In genomic region chr1:44608141-44608540, GRCh38 we compare ENCODE assay signal across 13 cellular contexts.
A peak's percentile ranks its signal among the peaks of the same experiment; 100 is the strongest.
DNase-seq lines count a peak whose midpoint lies in the region; ATAC-seq and TF ChIP-seq lines count a peak whose summit lies in the region.
"Had no signal": no experiment of that assay in that cellular context is flagged by ENCODE, and none has a peak within 500 bp of the region (broad histone marks: within the 10 kb centered on the region; RNA-seq: fewer than 3 reads in every experiment).

No MANE protein-coding gene starts in this region.

- no peak overlapping the region for H3K4me3 Mint-ChIP-seq in HFFc6
- H3K4me3 Mint-ChIP-seq: activated CD4-positive, alpha-beta T cell treated with anti-CD3 and anti-CD28 coated beads, Interleukin-2, amount 10 ng/mL, durations not matched to agents 24 days and 14 days; natural killer cell had no signal

- peaks cover 20% of the 10 kb centered on the region for H3K4me1 Mint-ChIP-seq in HFFc6 (ENCODE audit: low read depth)
- H3K4me1 Mint-ChIP-seq: activated CD4-positive, alpha-beta T cell treated with anti-CD3 and anti-CD28 coated beads, Interleukin-2, amount 10 ng/mL, durations not matched to agents 24 days and 14 days; natural killer cell had no signal

- TF ChIP-seq CTCF in GM10248 (IDR thresholded peaks at IDR 0.05; ENCODE audit: control extremely low read depth, extremely low read depth, low read depth, missing control alignments): peak; percentile 22
- peak; percentile 70 for TF ChIP-seq CTCF in HFFc6 (IDR thresholded peaks at IDR 0.05)
- peak; percentile 36; the same call in 1 of the 2 replicates for TF ChIP-seq CTCF in WERI-Rb-1 (IDR thresholded peaks at IDR 0.05; ENCODE audit: low read depth, low read length)

- intact Hi-C loops in Right ventricle myocardium superior (cut with DNase I): loop anchor here (2.0 kb wide), 1 partner anchor 45 kb away; no protein-coding TSS in a partner anchor

- H3K9me3 ChIP-seq in WERI-Rb-1 (ENCODE audit: severe bottlenecking): no peaks in the 10 kb centered on the region

- H3K36me3 ChIP-seq in WERI-Rb-1: no peaks in the 10 kb centered on the region

- no peak overlapping the region for H3K27ac ChIP-seq in WERI-Rb-1

- DNase-seq in GM10248 (ENCODE audit: extremely low spot score) (no peak), HFFc6 (no peak), WERI-Rb-1 (no peak), iPS-NIHi7 (ENCODE audit: extremely low spot score) (peak; percentile 37), HK-2 (ENCODE audit: unreplicated experiment) (no peak), Right ventricle myocardium superior (no peak), LoVo (ENCODE audit: low spot score) (no peak)
- DNase-seq: activated CD4-positive, alpha-beta T cell treated with anti-CD3 and anti-CD28 coated beads, Interleukin-2, amount 10 ng/mL, durations not matched to agents 24 days and 14 days; Calu3; cerebellar nuclear complex; foreskin melanocyte; natural killer cell had no signal

- CTCF ChIA-PET in GM10248 (lab: Yijun Ruan, JAX): interaction anchor here (1.0 to 6.1 kb wide), 13 partner anchors 8 to 389 kb away, joined by 3 to 79 read pairs (median 4); no protein-coding TSS in a partner anchor

- POLR2A ChIA-PET in GM10248 (lab: Yijun Ruan, JAX): no interaction called here

- H3K9me3 Mint-ChIP-seq in HFFc6: no peaks in the 10 kb centered on the region
- H3K9me3 Mint-ChIP-seq: activated CD4-positive, alpha-beta T cell treated with anti-CD3 and anti-CD28 coated beads, Interleukin-2, amount 10 ng/mL, durations not matched to agents 24 days and 14 days; natural killer cell had no signal

- H3K27me3 Mint-ChIP-seq in HFFc6 (ENCODE audit: insufficient read depth): peaks cover 5% of the 10 kb centered on the region

- H3K36me3 Mint-ChIP-seq in HFFc6 (ENCODE audit: low read depth): no peaks in the 10 kb centered on the region
- H3K36me3 Mint-ChIP-seq: natural killer cell had no signal

- no peak overlapping the region for H3K27ac Mint-ChIP-seq in HFFc6
- H3K27ac Mint-ChIP-seq: activated CD4-positive, alpha-beta T cell treated with anti-CD3 and anti-CD28 coated beads, Interleukin-2, amount 10 ng/mL, durations not matched to agents 24 days and 14 days; natural killer cell had no signal

- H3K4me3 ChIP-seq in WERI-Rb-1 (ENCODE audit: low read depth, low read length): no peak overlapping the region

- H3K27me3 ChIP-seq in WERI-Rb-1 (ENCODE audit: insufficient read depth, low read depth, severe bottlenecking): no peaks in the 10 kb centered on the region

- ATAC-seq in HG02852 (IDR thresholded peaks at IDR 0.05; ENCODE audit: unreplicated experiment): no peak
- ATAC-seq in Right ventricle myocardium superior (ENCODE audit: poor library complexity): no peak
- ATAC-seq: natural killer cell had no signal
